Comparison of ENCODE assay signal across 9 cellular contexts in genomic region chr7:136870799-136871487, GRCh38. TPM values are rescaled to one million over a fixed set of nuclear protein-coding genes. Genes with fewer than 3 reads are reported as not detected.
DNase-seq lines count a peak whose midpoint lies in the region; ATAC-seq, FAIRE-seq and TF ChIP-seq lines count a peak whose summit lies in the region.
"Had no signal": no experiment of that assay in that cellular context is flagged by ENCODE, and none has a peak within 500 bp of the region (broad histone marks: within the 10 kb centered on the region; RNA-seq: fewer than 3 reads in every experiment).

No MANE protein-coding gene starts in this region.

- POLR2A ChIA-PET in K562 (lab: Yijun Ruan, JAX), result no interaction called here

- no peaks in the 10 kb centered on the region for H3K4me1 ChIP-seq in GM23248 (ENCODE audit: insufficient read depth)
- peaks cover 0 to 16% of the 10 kb centered on the region in 2 experiments; a peak in 1 of 5 replicates for H3K4me1 ChIP-seq in K562 (replicated peaks in 1 of 2; ENCODE audit: control insufficient read depth in 2 of 2, insufficient read depth in 2 of 2, low read length in 2 of 2)

- H3F3A ChIP-seq in GM23248 (ENCODE audit: insufficient read depth), result no peaks in the 10 kb centered on the region

- H3K36me3 ChIP-seq in GM23248 (ENCODE audit: low read depth) (no peaks in the 10 kb centered on the region), K562 (ENCODE audit: control insufficient read depth, insufficient read depth, low read length) (no peaks in the 10 kb centered on the region)

- H4K20me1 ChIP-seq in GM23248 (ENCODE audit: insufficient read depth) (no peaks in the 10 kb centered on the region), K562 (replicated peaks; ENCODE audit: control insufficient read depth, insufficient read depth, low read length) (no peaks in the 10 kb centered on the region)

- H3K79me2 ChIP-seq in GM23248 (ENCODE audit: insufficient read depth) (no peaks in the 10 kb centered on the region), K562 (ENCODE audit: control insufficient read depth, insufficient read depth, low read length) (no peaks in the 10 kb centered on the region)

- no peak for TF ChIP-seq RAD21 in K562 (CRISPR knock-in tag; conservative IDR thresholded peaks at IDR 0.05 in 1 of 2, IDR thresholded peaks at IDR 0.05 in 1 of 2)

- H3K27me3 ChIP-seq in GM23248 (replicated peaks; ENCODE audit: insufficient read depth) (peaks cover 31% of the 10 kb centered on the region), K562 (ENCODE audit: control insufficient read depth in 2 of 2, insufficient read depth in 2 of 2, low read length in 2 of 2) (peaks cover 10 to 31% of the 10 kb centered on the region in 2 experiments; a peak in 3 of 5 replicates)

- no peak for FAIRE-seq in K562 (lab: Jason Lieb, UNC)

- in situ Hi-C loops in GM23248 (cut with MboI), result no loop called here
- in situ Hi-C loops in K562 (cut with MboI), result loop anchor here (25.0 kb wide), 1 partner anchor 1059 kb away; no protein-coding TSS in a partner anchor

- H3K4me3 ChIP-seq in GM23248, result peak overlapping the region; percentile 71
- no peak overlapping the region for H3K4me3 ChIP-seq in K562
- H3K4me3 ChIP-seq in iPS-11a (ENCODE audit: low read depth, low read length), result peak overlapping the region; percentile 8
- peak overlapping the region; percentile 47 for H3K4me3 ChIP-seq in retinal pigment epithelial cell (ENCODE audit: low read length)

- H2AFZ ChIP-seq in GM23248 (peak overlapping the region; percentile 78), K562 (ENCODE audit: low read depth, low read length) (no peak overlapping the region)

- CTCF ChIA-PET in K562 (lab: Yijun Ruan, JAX; ENCODE audit: low intra/inter-chr PET ratio), result interaction anchor here (0.6 kb wide), 1 partner anchor 708 kb away, joined by 3 read pairs; no protein-coding TSS in a partner anchor

- H3K9me3 ChIP-seq in GM23248 (ENCODE audit: low read depth) (no peaks in the 10 kb centered on the region), K562 (replicated peaks; ENCODE audit: control insufficient read depth, insufficient read depth, low read depth, low read length) (no peaks in the 10 kb centered on the region)

- TF ChIP-seq EP300 in K562 (IDR thresholded peaks at IDR 0.05; ENCODE audit: low read length), result no peak

- H3K27ac ChIP-seq in GM23248 (no peak overlapping the region), K562 (ENCODE audit: extremely low read depth, low read depth, low read length) (no peak overlapping the region)

- DNase-seq in GM23248 (peak; percentile 28), K562 (ENCODE audit: extremely low read depth in 1 of 4, low spot score in 3 of 4) (no peak), retinal pigment epithelial cell (ENCODE audit: low read depth) (no peak), mucosa of gallbladder (ENCODE audit: low spot score) (no peak), NCI-H1694 (lab: John Stamatoyannopoulos, UW) (no peak), left lobe of liver (ENCODE audit: low spot score) (no peak)
- DNase-seq in activated CD4-positive, CD25-positive, alpha-beta regulatory T cell treated with anti-CD3 and anti-CD28 coated beads, Interleukin-2, amount 50 U/mL, for 72 hours, result no peak
- DNase-seq: cerebellar nuclear complex had no signal

- no TSS peak for BruUV-seq in K562 (replicated peaks; lab: Mats Ljungman, UMichigan)

- ATAC-seq in K562 (peak; percentile 41; the same call in 2 of the 3 replicates), left lobe of liver (no peak)

- peak overlapping the region; percentile 93 for H3K4me2 ChIP-seq in GM23248 (ENCODE audit: unreplicated experiment)
- H3K4me2 ChIP-seq in K562 (ENCODE audit: insufficient read depth, low read length), result no peak overlapping the region

- no peaks in the 10 kb centered on the region for H3K9me2 ChIP-seq in GM23248 (ENCODE audit: insufficient read depth)

- peak overlapping the region; percentile 2; the same call in 1 of the 2 replicates for H3K9ac ChIP-seq in GM23248
- no peak overlapping the region for H3K9ac ChIP-seq in K562 (ENCODE audit: insufficient read depth in 1 of 2, low read depth in 2 of 2, low read length in 2 of 2)

- TF ChIP-seq CTCF in K562 (IDR thresholded peaks at IDR 0.05 in 2 of 3, conservative IDR thresholded peaks at IDR 0.05 in 1 of 3; ENCODE audit: insufficient read depth in 2 of 3, low read depth in 1 of 3, low read length in 3 of 3) (no peak), retinal pigment epithelial cell (conservative IDR thresholded peaks at IDR 0.05; ENCODE audit: low read depth, low read length) (no peak)

- intact Hi-C loops in K562 (cut with micrococcal nuclease), result loop anchor here (10.0 kb wide), 2 partner anchors 856 to 1596 kb away; no protein-coding TSS in a partner anchor

- H3K9me1 ChIP-seq in K562 (ENCODE audit: control insufficient read depth, insufficient read depth, low read length), result no peaks in the 10 kb centered on the region

- no peak for TF ChIP-seq POLR2A in K562 (conservative IDR thresholded peaks at IDR 0.05)

- 2% methylated on average over 41 to 44 of the region's 47 CpGs for WGBS in GM23248 (ENCODE audit: low coverage in 1 of 2, low lambda C conversion rate in 2 of 2, missing lambda C conversion rate in 2 of 2), 2 experiments
- 3% methylated on average over 38 of the region's 47 CpGs for WGBS in K562 (ENCODE audit: insufficient coverage, low coverage, missing lambda C conversion rate)

TF ChIP-seq in K562, 482 proteins besides CTCF, POLR2A, EP300 and RAD21:
- TF ChIP-seq SAP30 (IDR thresholded peaks at IDR 0.05; ENCODE audit: borderline replicate concordance, insufficient read depth, low read depth, low read length, poor library complexity, severe bottlenecking) (no peak), ZFP1 (CRISPR knock-in tag; IDR thresholded peaks at IDR 0.05) (no peak)

RNA-seq across cellular contexts. Expression of gene CHRM2, which starts 2.5 kb away (rescaled TPM):
- total RNA-seq in GM23248 (2014; rRNA removed; shearing (Covaris generic)), result 3.7 and 5.2 TPM in 2 replicates
- polyA plus RNA-seq in GM23248 (2016; fragmentation: Nextera tagmentation; extraction: Ambion mirVana), result 1.8 TPM in 2 replicates
- not detected in 2 replicates for total RNA-seq in K562 (2011; cell fraction: chromatin; rRNA removed; ENCODE audit: low replicate concordance)
- total RNA-seq in K562 (2011; cell fraction: nucleolus; rRNA removed), result not detected in 2 replicates
- not detected in 2 replicates for total RNA-seq in K562 (2011; cell fraction: nucleoplasm; rRNA removed)
- total RNA-seq in K562 (2014; rRNA removed), result not detected in 2 replicates
- total RNA-seq in K562 (2014; rRNA removed; fragmentation: Illumina TruSeq; extraction: Trizol), result not detected in 2 replicates
- total RNA-seq in K562 (2015; rRNA removed; fragmentation: Illumina TruSeq; extraction: Trizol), result not detected in 2 replicates
- 0.04 TPM in 1 of 2 replicates, not detected in the other for total RNA-seq in K562 (2021)
- not detected in 2 replicates for polyA plus RNA-seq in K562 (2011; rRNA removed)
- polyA plus RNA-seq in K562 (2011; cell fraction: cytosol; rRNA removed), result not detected in 2 replicates
- polyA plus RNA-seq in K562 (2011; cell fraction: nucleus; rRNA removed), result 0.03 TPM in 1 of 2 replicates, not detected in the other
- not detected in 2 replicates for polyA plus RNA-seq in K562 (2012)
- not detected in 2 replicates for polyA plus RNA-seq in K562 (2014; fragmentation: Illumina TruSeq; extraction: Trizol)
- not detected for polyA plus RNA-seq in K562 (2014; fragmentation: Nextera tagmentation; extraction: Ambion mirVana)
- polyA plus RNA-seq in K562 (2014; rRNA removed), result not detected in 2 replicates
- polyA minus RNA-seq in K562 (2011; rRNA and poly(A)+ RNA removed), result not detected in 2 replicates
- not detected in 2 replicates for polyA minus RNA-seq in K562 (2011; cell fraction: cytosol; rRNA and poly(A)+ RNA removed)
- 0.11 TPM in 1 of 2 replicates, not detected in the other for polyA minus RNA-seq in K562 (2011; cell fraction: nucleus; rRNA and poly(A)+ RNA removed)
- 71.2 TPM for total RNA-seq in mucosa of gallbladder
- total RNA-seq in left lobe of liver, result 0.96 TPM

Comparison
In these comparisons a context has a peak if more than half of its experiments do, and no peak if none do; other contexts are left out.
1. RNA of gene CHRM2, which starts 2.5 kb away (total RNA-seq): 71.2 TPM in mucosa of gallbladder (single experiment); 3.7 to 5.2 TPM in GM23248, 0.96 TPM in left lobe of liver (single experiment) and 0.04 TPM in K562; every median in the first group is over 10 times any median in the second.